Comparison of ENCODE assay signal across 8 cellular contexts in the genomic region with DNA sequence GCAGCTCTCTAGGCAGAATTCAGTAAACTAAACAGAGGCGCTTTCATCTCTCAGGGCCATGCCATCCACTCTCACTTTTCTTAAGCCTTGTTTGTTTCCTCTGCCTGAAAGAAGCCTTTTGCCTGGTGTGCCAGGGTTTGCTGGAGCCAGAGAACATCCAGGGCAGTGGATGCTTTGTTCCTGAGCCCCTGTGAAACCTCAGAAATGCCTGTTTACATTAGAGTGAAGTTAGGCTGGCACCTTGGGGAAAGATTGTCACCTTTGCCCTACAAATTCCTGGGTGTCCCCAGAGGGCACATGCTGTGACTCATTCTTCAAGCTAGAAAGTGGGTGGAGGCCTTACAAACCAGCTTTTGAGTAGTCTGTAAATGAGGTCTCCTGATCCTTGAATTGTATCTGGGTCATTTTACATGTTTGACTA.
DNase-seq lines count a peak whose midpoint lies in the region; ATAC-seq and TF ChIP-seq lines count a peak whose summit lies in the region.

No MANE protein-coding gene starts in this region.

- ATAC-seq in activated CD4-positive, CD25-positive, alpha-beta regulatory T cell treated with anti-CD3 and anti-CD28 coated beads, Interleukin-2, amount 50 U/mL, for 24 hours = peak; percentile 51 to 69
- ATAC-seq in RWPE2 (ENCODE audit: low read depth) (peak; percentile 72), GM21576 (IDR thresholded peaks at IDR 0.05; ENCODE audit: unreplicated experiment) (no peak), GM21390 (IDR thresholded peaks at IDR 0.05; ENCODE audit: unreplicated experiment) (no peak)

- no peaks in the 10 kb centered on the region for H3K27me3 ChIP-seq in RWPE2 (ENCODE audit: insufficient read depth, poor library complexity, severe bottlenecking)
- no peaks in the 10 kb centered on the region for H3K27me3 ChIP-seq in duodenal mucosa (ENCODE audit: control insufficient read depth in 1 of 2, insufficient read depth in 2 of 2, low read length in 2 of 2)

- H3K27ac ChIP-seq in RWPE2 (ENCODE audit: poor library complexity, severe bottlenecking) = peak overlapping the region; percentile 35
- peak overlapping the region; percentile 73 for H3K27ac ChIP-seq in duodenal mucosa (ENCODE audit: low read depth, low read length)

- H3K9ac ChIP-seq in duodenal mucosa (ENCODE audit: low read depth in 1 of 2, low read length in 2 of 2) = peak overlapping the region in 1 of 2 donors; percentile 18

- no peak for DNase-seq in activated CD4-positive, CD25-positive, alpha-beta regulatory T cell treated with anti-CD3 and anti-CD28 coated beads, Interleukin-2, amount 50 U/mL, for 72 hours
- no peak for DNase-seq in RWPE2 (ENCODE audit: low spot score)
- DNase-seq in midbrain (lab: John Stamatoyannopoulos, UW) = peak; percentile 78
- DNase-seq in UCSD-AML1 (lab: John Stamatoyannopoulos, UW; ENCODE audit: unreplicated experiment) = no peak

- H3K4me3 ChIP-seq in RWPE2 (ENCODE audit: severe bottlenecking) (no peak overlapping the region), duodenal mucosa (ENCODE audit: low read depth in 1 of 2, low read length in 2 of 2) (peak overlapping the region in 1 of 2 donors; percentile 5)

- H3K9me3 ChIP-seq in RWPE2 (ENCODE audit: severe bottlenecking) (peaks cover 1% of the 10 kb centered on the region), duodenal mucosa (ENCODE audit: control insufficient read depth in 1 of 2, low read length in 2 of 2) (peaks cover 3 to 5% of the 10 kb centered on the region in 2 donors)

- H3K36me3 ChIP-seq in RWPE2 (ENCODE audit: low read depth) (no peaks in the 10 kb centered on the region), duodenal mucosa (ENCODE audit: control insufficient read depth in 1 of 2, insufficient read depth in 2 of 2, low read length in 2 of 2) (no peaks in the 10 kb centered on the region)

- peaks cover 16% of the 10 kb centered on the region for H3K4me1 ChIP-seq in RWPE2 (ENCODE audit: insufficient read depth, poor library complexity, severe bottlenecking)
- H3K4me1 ChIP-seq in duodenal mucosa (ENCODE audit: control insufficient read depth in 1 of 2, insufficient read depth in 2 of 2, low read length in 2 of 2) = peaks cover 24 to 41% of the 10 kb centered on the region in 2 donors

- TF ChIP-seq CTCF in RWPE2 (IDR thresholded peaks at IDR 0.05; ENCODE audit: poor library complexity, severe bottlenecking) = no peak

Comparison
In these comparisons a context has a peak if more than half of its experiments do, and no peak if none do; other contexts are left out.
1. ATAC-seq: peak in activated CD4-positive, CD25-positive, alpha-beta regulatory T cell treated with anti-CD3 and anti-CD28 coated beads, Interleukin-2, amount 50 U/mL, for 24 hours (2 of 2) and RWPE2 (single experiment); none in GM21576 (single experiment) and GM21390 (single experiment).